Comparison of ENCODE assay signal across 28 cellular contexts in the genomic region with DNA sequence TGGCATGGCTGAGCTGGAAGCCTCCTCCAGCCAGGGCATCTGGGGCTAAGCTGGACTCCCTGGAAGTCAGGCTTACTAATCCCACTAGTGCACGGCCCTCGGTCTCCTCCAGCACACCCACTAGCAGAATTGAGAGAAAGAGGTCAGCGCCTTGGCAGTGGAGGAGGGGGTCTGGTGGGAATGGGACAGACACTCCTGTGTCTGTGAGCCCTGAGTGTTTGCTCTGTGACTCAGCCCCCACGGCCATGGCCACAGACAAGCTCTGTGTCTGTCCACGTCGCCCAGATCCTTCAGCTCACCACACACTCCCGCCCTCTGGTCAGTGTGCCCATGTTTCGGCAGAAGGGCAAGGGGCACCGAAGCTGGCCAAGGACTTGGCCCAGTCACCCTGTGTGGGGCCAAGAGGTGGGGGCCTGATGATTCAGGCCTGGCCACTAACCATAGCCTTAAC. TPM values are rescaled to one million over a fixed set of nuclear protein-coding genes. Genes with fewer than 3 reads are reported as not detected.
A peak's percentile ranks its signal among the peaks of the same experiment; 100 is the strongest.
DNase-seq lines count a peak whose midpoint lies in the region; ATAC-seq and TF ChIP-seq lines count a peak whose summit lies in the region.
"Had no signal": no experiment of that assay in that cellular context is flagged by ENCODE, and none has a peak within 500 bp of the region (broad histone marks: within the 10 kb centered on the region; RNA-seq: fewer than 3 reads in every experiment).

No MANE protein-coding gene starts in this region.

- no peaks in the 10 kb centered on the region for H3K27me3 ChIP-seq in lower lobe of right lung (ENCODE audit: low read depth)
- no peaks in the 10 kb centered on the region for H3K27me3 ChIP-seq in smooth muscle cell (ENCODE audit: low read depth)
- H3K27me3 ChIP-seq: ascending aorta, neural progenitor cell, upper lobe of left lung had no signal

- H3K27ac ChIP-seq in lower lobe of right lung (no peak overlapping the region), smooth muscle cell (ENCODE audit: low read depth) (peak overlapping the region; percentile 32)
- H3K27ac ChIP-seq: 22Rv1, ascending aorta, GM23248, heart right ventricle, left ventricle myocardium inferior, neural progenitor cell, prostate gland, upper lobe of left lung had no signal

- intact Hi-C loops in lower lobe of right lung (cut with DNase I) = no loop called here

- H3K9ac ChIP-seq in smooth muscle cell (ENCODE audit: low read depth) = no peak overlapping the region
- H3K9ac ChIP-seq: GM23248, neural progenitor cell had no signal

- in situ Hi-C loops in astrocyte of the spinal cord (cut with HindIII; ENCODE audit: low sequenced_read_pairs) = no loop called here

- 61% methylated on average over 9 of the region's 9 CpGs for WGBS in smooth muscle cell (ENCODE audit: low lambda C conversion rate)

- ATAC-seq in lower lobe of right lung (peak; percentile 22 to 30), HG02938 (IDR thresholded peaks at IDR 0.05; ENCODE audit: unreplicated experiment) (no peak)
- ATAC-seq: activated naive CD4-positive, alpha-beta T cell treated with anti-CD3 and anti-CD28 coated beads, Interleukin-2, amount 50 U/mL, for 72 hours; activated T-helper 17 cell treated with anti-CD3 and anti-CD28 coated beads, Interleukin-2, amount 50 U/mL, for 72 hours; K562; mucosa of descending colon; SK-N-SH treated with all-trans-retinoic acid at 6 μM for 48 hours; WTC11 had no signal

- H3K4me1 ChIP-seq in lower lobe of right lung = peaks cover 7% of the 10 kb centered on the region
- H3K4me1 ChIP-seq in smooth muscle cell (ENCODE audit: low read depth) = peaks cover 37% of the 10 kb centered on the region
- H3K4me1 ChIP-seq: ascending aorta, left ventricle myocardium inferior, prostate gland had no signal

- no peak overlapping the region for H2AFZ ChIP-seq in smooth muscle cell (ENCODE audit: low read depth)
- H2AFZ ChIP-seq: GM23248, neural progenitor cell had no signal

- H4K20me1 ChIP-seq in smooth muscle cell (ENCODE audit: low read depth) = peaks cover 100% of the 10 kb centered on the region

- peak; percentile 21 for DNase-seq in DMS53 (lab: John Stamatoyannopoulos, UW)
- DNase-seq in DMS53 treated with DMSO at 0.1 percent for 48 hours (lab: John Stamatoyannopoulos, UW; ENCODE audit: unreplicated experiment) = no peak
- DNase-seq in astrocyte of the spinal cord (ENCODE audit: low read depth, low spot score) = peak; percentile 26
- peak; percentile 49 for DNase-seq in lower lobe of right lung
- no peak for DNase-seq in smooth muscle cell (lab: John Stamatoyannopoulos, UW; ENCODE audit: unreplicated experiment)
- DNase-seq in NCI-H524 treated with DMSO at 0.1 percent for 48 hours (lab: John Stamatoyannopoulos, UW) = no peak
- DNase-seq in NK-92 (lab: John Stamatoyannopoulos, UW; ENCODE audit: unreplicated experiment) = no peak
- DNase-seq: AML-193; CD8-positive, alpha-beta memory T cell; GF-D8; GM23248; heart right ventricle; left ventricle myocardium inferior; mucosa of descending colon; NCI-H146; NCI-H510A treated with DMSO at 0.1 percent for 48 hours; upper lobe of left lung had no signal

- H3F3A ChIP-seq in smooth muscle cell (ENCODE audit: low read depth) = peaks cover 46% of the 10 kb centered on the region

- no peak overlapping the region for H3K4me3 ChIP-seq in astrocyte of the spinal cord (ENCODE audit: low read depth, low read length)
- no peak overlapping the region for H3K4me3 ChIP-seq in lower lobe of right lung
- no peak overlapping the region for H3K4me3 ChIP-seq in smooth muscle cell
- H3K4me3 ChIP-seq: ascending aorta, GM23248, heart right ventricle, K562, left ventricle myocardium inferior, mucosa of descending colon, neural progenitor cell, prostate gland, upper lobe of left lung had no signal

- no peaks in the 10 kb centered on the region for H3K36me3 ChIP-seq in lower lobe of right lung
- no peaks in the 10 kb centered on the region for H3K36me3 ChIP-seq in smooth muscle cell (ENCODE audit: low read depth)
- H3K36me3 ChIP-seq: ascending aorta, heart right ventricle, left ventricle myocardium inferior, neural progenitor cell, prostate gland, upper lobe of left lung had no signal

- H3K4me2 ChIP-seq in smooth muscle cell = peak overlapping the region; percentile 4
- H3K4me2 ChIP-seq: neural progenitor cell had no signal

- H3K9me3 ChIP-seq in lower lobe of right lung = no peaks in the 10 kb centered on the region
- no peaks in the 10 kb centered on the region for H3K9me3 ChIP-seq in smooth muscle cell (replicated peaks; ENCODE audit: low read depth)
- H3K9me3 ChIP-seq: ascending aorta, heart right ventricle, left ventricle myocardium inferior, mucosa of descending colon, prostate gland, upper lobe of left lung had no signal

- peaks cover 11% of the 10 kb centered on the region for H3K79me2 ChIP-seq in smooth muscle cell (ENCODE audit: low read depth)

- TF ChIP-seq CTCF in astrocyte of the spinal cord (IDR thresholded peaks at IDR 0.05; ENCODE audit: low read depth, low read length) (no peak), lower lobe of right lung (IDR thresholded peaks at IDR 0.05) (no peak), smooth muscle cell (IDR thresholded peaks at IDR 0.05; ENCODE audit: borderline replicate concordance, insufficient read depth, poor library complexity, severe bottlenecking) (no peak)

RNA-seq across cellular contexts. Expression of a gene that starts 8.8 kb away (rescaled TPM):
- total RNA-seq in lower lobe of right lung (10.6 TPM), smooth muscle cell (168 and 172 TPM in 2 replicates)
- polyA plus RNA-seq in smooth muscle cell = 92.9 and 102 TPM in 2 replicates
- total RNA-seq: activated naive CD4-positive, alpha-beta T cell treated with anti-CD3 and anti-CD28 coated beads, Interleukin-2, amount 50 U/mL, for 72 hours; activated T-helper 17 cell treated with anti-CD3 and anti-CD28 coated beads, Interleukin-2, amount 50 U/mL, for 72 hours; CD8-positive, alpha-beta memory T cell; fibroblast of villous mesenchyme; GM23248; K562 had no signal
- polyA plus RNA-seq: CD8-positive, alpha-beta memory T cell; GM23248; K562 had no signal

Comparison
In these comparisons a context has a peak if more than half of its experiments do, and no peak if none do; other contexts are left out.
1. DNase-seq: peak in DMS53 (single experiment), astrocyte of the spinal cord (single experiment) and lower lobe of right lung (single experiment); none in DMS53 treated with DMSO at 0.1 percent for 48 hours (single experiment), smooth muscle cell (single experiment), NCI-H524 treated with DMSO at 0.1 percent for 48 hours (single experiment) and NK-92 (single experiment).
2. RNA of a gene that starts 8.8 kb away (total RNA-seq): 168 to 172 TPM in smooth muscle cell; 10.6 TPM in lower lobe of right lung (single experiment); every median in the first group is over 10 times any median in the second.